In the genomic region with DNA sequence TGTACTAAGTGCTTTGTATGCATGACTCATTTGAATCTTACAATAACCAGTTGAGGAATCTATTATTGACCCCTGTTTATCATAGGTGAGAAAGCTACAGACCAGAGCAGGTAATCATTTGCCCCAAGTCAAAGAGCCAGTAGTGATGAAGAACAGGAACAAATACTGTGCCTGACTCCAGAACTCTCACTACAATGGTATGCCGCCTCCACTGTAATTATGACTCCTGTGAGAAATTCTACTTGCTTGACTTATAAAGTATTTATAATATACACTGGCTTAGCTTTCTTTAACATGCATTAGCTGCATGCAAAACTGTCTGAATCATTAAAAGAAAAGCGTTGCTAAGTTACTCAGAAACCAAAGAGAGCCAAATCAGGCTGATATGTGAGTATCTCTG, we compare ENCODE assay signal across 24 cellular contexts.
DNase-seq lines count a peak whose midpoint lies in the region; ATAC-seq and TF ChIP-seq lines count a peak whose summit lies in the region.
"Had no signal": no experiment of that assay in that cellular context is flagged by ENCODE, and none has a peak within 500 bp of the region (broad histone marks: within the 10 kb centered on the region; RNA-seq: fewer than 3 reads in every experiment).

No MANE protein-coding gene starts in this region.

- no peaks in the 10 kb centered on the region for H3K9me3 ChIP-seq in AG04450 (ENCODE audit: control insufficient read depth, insufficient read depth, low read length)
- H3K9me3 ChIP-seq: left ventricle myocardium inferior, uterus had no signal

- H3K4me3 ChIP-seq in AG04450 (ENCODE audit: low read depth, low read length) (no peak overlapping the region), brain microvascular endothelial cell (ENCODE audit: low read depth, low read length) (no peak overlapping the region)
- H3K4me3 ChIP-seq: left ventricle myocardium inferior, uterus had no signal

- H3K27me3 Mint-ChIP-seq in activated CD8-positive, alpha-beta memory T cell treated with anti-CD3 and anti-CD28 coated beads, Interleukin-2, amount 10 ng/mL, durations not matched to agents 7 days and 5 days: peaks cover 47% of the 10 kb centered on the region

- H3K27me3 ChIP-seq in AG04450 (ENCODE audit: control insufficient read depth, insufficient read depth, low read length) (no peaks in the 10 kb centered on the region), brain microvascular endothelial cell (replicated peaks) (no peaks in the 10 kb centered on the region)
- H3K27me3 ChIP-seq: uterus had no signal

- POLR2A ChIA-PET in AG04450 (lab: Yijun Ruan, JAX): no interaction called here

- no peaks in the 10 kb centered on the region for H3K9me3 Mint-ChIP-seq in activated CD8-positive, alpha-beta memory T cell treated with anti-CD3 and anti-CD28 coated beads, Interleukin-2, amount 10 ng/mL, durations not matched to agents 7 days and 5 days (ENCODE audit: low read depth)
- H3K9me3 Mint-ChIP-seq: activated CD4-positive, alpha-beta memory T cell treated with anti-CD3 and anti-CD28 coated beads for 36 hours; CD8-positive, alpha-beta T cell; WTC11 had no signal

- no peaks in the 10 kb centered on the region for H3K36me3 ChIP-seq in brain microvascular endothelial cell (replicated peaks)
- H3K36me3 ChIP-seq: left ventricle myocardium inferior, uterus had no signal

- no peak overlapping the region for H3K4me3 Mint-ChIP-seq in activated CD8-positive, alpha-beta memory T cell treated with anti-CD3 and anti-CD28 coated beads, Interleukin-2, amount 10 ng/mL, durations not matched to agents 7 days and 5 days
- H3K4me3 Mint-ChIP-seq: activated CD4-positive, alpha-beta memory T cell treated with anti-CD3 and anti-CD28 coated beads for 36 hours; CD8-positive, alpha-beta T cell; WTC11 had no signal

- DNase-seq in AG04450 (ENCODE audit: low read depth, low spot score) (peak; percentile 44), LHCN-M2 (ENCODE audit: low read depth) (peak; percentile 25), brain microvascular endothelial cell (peak; percentile 31), iris pigment epithelial cell (ENCODE audit: low read depth) (peak; percentile 75), NCI-H1436 (lab: John Stamatoyannopoulos, UW) (no peak), DMS153 (lab: John Stamatoyannopoulos, UW) (no peak)
- DNase-seq in activated CD8-positive, alpha-beta memory T cell treated with anti-CD3 and anti-CD28 coated beads, Interleukin-2, amount 10 ng/mL, durations not matched to agents 7 days and 5 days: no peak
- DNase-seq: ACHN; activated CD4-positive, alpha-beta memory T cell treated with anti-CD3 and anti-CD28 coated beads for 36 hours; activated naive CD4-positive, alpha-beta T cell treated with Interleukin-2 at 50 U/mL for 16 hours; aorta; CD8-positive, alpha-beta T cell; DMS79 treated with DMSO at 0.1 percent for 48 hours; Kasumi-1; left ventricle myocardium inferior; NCI-H1105 treated with DMSO at 0.1 percent for 48 hours; NCI-H526; SHP77 treated with DMSO at 0.1 percent for 48 hours; stimulated activated CD4-positive, alpha-beta T cell treated with anti-CD3 and anti-CD28 coated beads, Interleukin-12 subunit alpha, Interleukin-12 subunit beta, amount 100 ng/mL, for 4 hours; stimulated activated CD8-positive, alpha-beta memory T cell treated with anti-CD3 and anti-CD28 coated beads, Interleukin-4, amount 100 ng/mL, for 48 hours; T-helper 2 cell; uterus had no signal

- no peaks in the 10 kb centered on the region for H3K36me3 Mint-ChIP-seq in activated CD8-positive, alpha-beta memory T cell treated with anti-CD3 and anti-CD28 coated beads, Interleukin-2, amount 10 ng/mL, durations not matched to agents 7 days and 5 days
- H3K36me3 Mint-ChIP-seq: activated CD4-positive, alpha-beta memory T cell treated with anti-CD3 and anti-CD28 coated beads for 36 hours; CD8-positive, alpha-beta T cell; WTC11 had no signal

- no peaks in the 10 kb centered on the region for H3K4me1 Mint-ChIP-seq in activated CD8-positive, alpha-beta memory T cell treated with anti-CD3 and anti-CD28 coated beads, Interleukin-2, amount 10 ng/mL, durations not matched to agents 7 days and 5 days

- ATAC-seq in activated CD8-positive, alpha-beta memory T cell treated with anti-CD3 and anti-CD28 coated beads, Interleukin-2, amount 10 ng/mL, durations not matched to agents 7 days and 5 days: no peak
- ATAC-seq in GM18502 (IDR thresholded peaks at IDR 0.05; ENCODE audit: poor library complexity, unreplicated experiment): no peak
- ATAC-seq: CD8-positive, alpha-beta T cell; WTC11 had no signal

- H3K27ac ChIP-seq in AG04450 (ENCODE audit: low read depth, low read length) (no peak overlapping the region), brain microvascular endothelial cell (no peak overlapping the region)
- H3K27ac ChIP-seq: left ventricle myocardium inferior, uterus had no signal

- CTCF ChIA-PET in AG04450 (lab: Charles Lee): interaction anchor here (1.5 kb wide), 1 partner anchor 10 kb away, joined by 8 read pairs; no protein-coding TSS in a partner anchor
- CTCF ChIA-PET in activated CD8-positive, alpha-beta memory T cell treated with anti-CD3 and anti-CD28 coated beads, Interleukin-2, amount 10 ng/mL, durations not matched to agents 7 days and 5 days (lab: Charles Lee): interaction anchor here (1.1 kb wide), 1 partner anchor 137 kb away, joined by 3 read pairs; no protein-coding TSS in a partner anchor

- no peak overlapping the region for H3K27ac Mint-ChIP-seq in activated CD8-positive, alpha-beta memory T cell treated with anti-CD3 and anti-CD28 coated beads, Interleukin-2, amount 10 ng/mL, durations not matched to agents 7 days and 5 days
- H3K27ac Mint-ChIP-seq: activated CD4-positive, alpha-beta memory T cell treated with anti-CD3 and anti-CD28 coated beads for 36 hours; CD8-positive, alpha-beta T cell; WTC11 had no signal

- in situ Hi-C loops in brain microvascular endothelial cell (cut with HindIII; ENCODE audit: low pct_ligation_motif_present, low sequenced_read_pairs): no loop called here

- TF ChIP-seq CTCF in AG04450 (IDR thresholded peaks at IDR 0.05; ENCODE audit: low read depth, low read length) (no peak), brain microvascular endothelial cell (IDR thresholded peaks at IDR 0.05; ENCODE audit: low read depth, low read length, missing control alignments) (no peak)

Comparison
In these comparisons a context has a peak if more than half of its experiments do, and no peak if none do; other contexts are left out.
1. DNase-seq: peak in AG04450 (single experiment), LHCN-M2 (single experiment), brain microvascular endothelial cell (single experiment) and iris pigment epithelial cell (single experiment); none in NCI-H1436 (single experiment), activated CD8-positive, alpha-beta memory T cell treated with anti-CD3 and anti-CD28 coated beads, Interleukin-2, amount 10 ng/mL, durations not matched to agents 7 days and 5 days (single experiment) and DMS153 (single experiment).